In genomic region chr7:100407285-100408180, GRCh38 we compare ENCODE assay signal across 8 cellular contexts. TPM values are rescaled to one million over a fixed set of nuclear protein-coding genes. Genes with fewer than 3 reads are reported as not detected.
DNase-seq lines count a peak whose midpoint lies in the region; ATAC-seq, FAIRE-seq and TF ChIP-seq lines count a peak whose summit lies in the region.

No MANE protein-coding gene starts in this region.

- H3K36me3 Mint-ChIP-seq in activated naive CD8-positive, alpha-beta T cell treated with anti-CD3 and anti-CD28 coated beads, Interleukin-2, amount 10 ng/mL, durations not matched to agents 7 days and 5 days, result no peaks in the 10 kb centered on the region

- H3K9me3 Mint-ChIP-seq in activated naive CD8-positive, alpha-beta T cell treated with anti-CD3 and anti-CD28 coated beads, Interleukin-2, amount 10 ng/mL, durations not matched to agents 7 days and 5 days, result no peaks in the 10 kb centered on the region

- intact Hi-C loops in right cardiac atrium (cut with DNase I), result no loop called here

- H3K27ac ChIP-seq in HL-60 (replicated peaks), result no peak overlapping the region
- no peak overlapping the region for H3K27ac ChIP-seq in right cardiac atrium (ENCODE audit: low read length)
- no peak overlapping the region for H3K27ac ChIP-seq in small intestine (ENCODE audit: low read depth in 1 of 2, low read length in 1 of 2)

- H3K4me3 Mint-ChIP-seq in activated naive CD8-positive, alpha-beta T cell treated with anti-CD3 and anti-CD28 coated beads, Interleukin-2, amount 10 ng/mL, durations not matched to agents 7 days and 5 days, result no peak overlapping the region

- POLR2A ChIA-PET in activated naive CD8-positive, alpha-beta T cell treated with anti-CD3 and anti-CD28 coated beads, Interleukin-2, amount 10 ng/mL, durations not matched to agents 7 days and 5 days (lab: Charles Lee), result interaction anchor here (0.5 to 1.3 kb wide), 4 partner anchors 9 to 31 kb away, joined by 3 to 4 read pairs (median 3); no protein-coding TSS in a partner anchor

- H3K27me3 ChIP-seq in HL-60 (ENCODE audit: insufficient read depth, poor library complexity, severe bottlenecking) (no peaks in the 10 kb centered on the region), right cardiac atrium (ENCODE audit: control insufficient read depth, insufficient read depth) (no peaks in the 10 kb centered on the region), small intestine (ENCODE audit: control insufficient read depth in 2 of 2, insufficient read depth in 2 of 2, low read length in 2 of 2) (no peaks in the 10 kb centered on the region)

- H3K4me1 ChIP-seq in right cardiac atrium (ENCODE audit: control insufficient read depth, insufficient read depth, low read length) (no peaks in the 10 kb centered on the region), small intestine (ENCODE audit: control insufficient read depth in 2 of 2, insufficient read depth in 1 of 2, low read depth in 1 of 2, low read length in 1 of 2) (no peaks in the 10 kb centered on the region)

- H3K4me1 Mint-ChIP-seq in activated naive CD8-positive, alpha-beta T cell treated with anti-CD3 and anti-CD28 coated beads, Interleukin-2, amount 10 ng/mL, durations not matched to agents 7 days and 5 days, result peaks cover 4% of the 10 kb centered on the region

- DNase-seq in activated CD8-positive, alpha-beta memory T cell treated with anti-CD3 and anti-CD28 coated beads for 24 hours, result peak; percentile 68
- no peak for DNase-seq in activated CD8-positive, alpha-beta memory T cell treated with anti-CD3 and anti-CD28 coated beads, Interleukin-2, amount 50 U/mL, for 48 hours
- DNase-seq in HL-60 (ENCODE audit: low read depth in 1 of 2, low spot score in 1 of 2) (peak; percentile 42 to 64), OCI-M1 (lab: John Stamatoyannopoulos, UW) (peak; percentile 90), right cardiac atrium (peak in 1 of 3 donors; percentile 49), small intestine (peak; percentile 49)
- DNase-seq in activated naive CD8-positive, alpha-beta T cell treated with anti-CD3 and anti-CD28 coated beads, Interleukin-2, amount 10 ng/mL, durations not matched to agents 7 days and 5 days, result no peak

- H3K4me3 ChIP-seq in HL-60 (replicated peaks; ENCODE audit: insufficient read depth, low read length) (no peak overlapping the region), right cardiac atrium (ENCODE audit: low read length) (no peak overlapping the region), small intestine (ENCODE audit: low read depth in 1 of 2, low read length in 2 of 2) (no peak overlapping the region)

- H3K36me3 ChIP-seq in small intestine (ENCODE audit: control insufficient read depth in 2 of 2, insufficient read depth in 2 of 2, low read length in 2 of 2), result no peaks in the 10 kb centered on the region

- ATAC-seq in activated naive CD8-positive, alpha-beta T cell treated with anti-CD3 and anti-CD28 coated beads, Interleukin-2, amount 10 ng/mL, durations not matched to agents 7 days and 5 days (ENCODE audit: low read depth), result peak; percentile 80
- ATAC-seq in right cardiac atrium (peak; percentile 62 to 75), HG03469 (IDR thresholded peaks at IDR 0.05; ENCODE audit: unreplicated experiment) (no peak)

- H3K9me3 ChIP-seq in right cardiac atrium (ENCODE audit: control insufficient read depth, low read length), result no peaks in the 10 kb centered on the region
- H3K9me3 ChIP-seq in small intestine (ENCODE audit: control insufficient read depth, low read depth), result no peaks in the 10 kb centered on the region

- no peak overlapping the region for H3K27ac Mint-ChIP-seq in activated naive CD8-positive, alpha-beta T cell treated with anti-CD3 and anti-CD28 coated beads, Interleukin-2, amount 10 ng/mL, durations not matched to agents 7 days and 5 days

- WGBS in right cardiac atrium, result 51% methylated on average over 12 of the region's 12 CpGs
- WGBS in small intestine, 3 donors, result 57 to 61% (median 57%) methylated on average over 12 of the region's 12 CpGs

- peak; percentile 75 for TF ChIP-seq CTCF in HL-60 (IDR thresholded peaks at IDR 0.05; ENCODE audit: insufficient read depth, low read length)

- peaks cover 5% of the 10 kb centered on the region for H3K27me3 Mint-ChIP-seq in activated naive CD8-positive, alpha-beta T cell treated with anti-CD3 and anti-CD28 coated beads, Interleukin-2, amount 10 ng/mL, durations not matched to agents 7 days and 5 days

- no peak for FAIRE-seq in small intestine (lab: Jason Lieb, UNC)

RNA-seq across cellular contexts. Expression of gene ZCWPW1, which starts 21.0 kb away (rescaled TPM):
- total RNA-seq in activated naive CD8-positive, alpha-beta T cell treated with anti-CD3 and anti-CD28 coated beads, Interleukin-2, amount 10 ng/mL, durations not matched to agents 7 days and 5 days, result 1 to 10 TPM; 6.2 to 6.5 TPM
- total RNA-seq in right cardiac atrium, result 1 to 10 TPM; 3.5 to 5.3 (median 4.4) TPM
- polyA plus RNA-seq in right cardiac atrium (4.9 TPM), small intestine (1 to 10 TPM; 1.3 to 6.5 (median 5.0) TPM)

RNA-seq across cellular contexts. Expression of gene MEPCE, which starts 22.1 kb away (rescaled TPM):
- total RNA-seq in activated naive CD8-positive, alpha-beta T cell treated with anti-CD3 and anti-CD28 coated beads, Interleukin-2, amount 10 ng/mL, durations not matched to agents 7 days and 5 days, result 10 to 100 TPM; 48.5 to 49.0 TPM
- 10 to 100 TPM; 18.7 to 24.6 (median 23.2) TPM for total RNA-seq in right cardiac atrium
- 20.4 TPM for polyA plus RNA-seq in right cardiac atrium
- polyA plus RNA-seq in small intestine, result 10 to 100 TPM; 26.8 to 31.3 (median 30.1) TPM

RNA-seq across cellular contexts. Expression of gene PPP1R35, which starts 28.8 kb away (rescaled TPM):
- total RNA-seq in activated naive CD8-positive, alpha-beta T cell treated with anti-CD3 and anti-CD28 coated beads, Interleukin-2, amount 10 ng/mL, durations not matched to agents 7 days and 5 days, result 10 to 100 TPM; 84.4 to 93.6 TPM
- 10 to 100 TPM; 14.8 to 17.7 (median 16.5) TPM for total RNA-seq in right cardiac atrium
- polyA plus RNA-seq in right cardiac atrium (20.3 TPM), small intestine (10 to 100 TPM; 37.9 to 62.8 (median 55.7) TPM)

RNA-seq across cellular contexts. Expression of gene PILRA, which starts 34.2 kb away (rescaled TPM):
- total RNA-seq in activated naive CD8-positive, alpha-beta T cell treated with anti-CD3 and anti-CD28 coated beads, Interleukin-2, amount 10 ng/mL, durations not matched to agents 7 days and 5 days, result 1 to 10 TPM; 4.1 to 5.1 TPM
- 1 to 10 TPM; 3.9 to 5.3 (median 4.9) TPM for total RNA-seq in right cardiac atrium
- polyA plus RNA-seq in right cardiac atrium, result 2.3 TPM
- polyA plus RNA-seq in small intestine, result 1 to 10 TPM in 2 of 3 donors, under 1 TPM in 1; 0.81 to 3.6 (median 3.3) TPM

RNA-seq across cellular contexts. Expression of gene PILRB, which starts 49.6 kb away (rescaled TPM):
- total RNA-seq in activated naive CD8-positive, alpha-beta T cell treated with anti-CD3 and anti-CD28 coated beads, Interleukin-2, amount 10 ng/mL, durations not matched to agents 7 days and 5 days, result 10 to 100 TPM; 91.3 to 96.4 TPM
- 10 to 100 TPM; 13.2 to 15.6 (median 13.7) TPM for total RNA-seq in right cardiac atrium
- polyA plus RNA-seq in right cardiac atrium (18.1 TPM), small intestine (100 to 1,000 TPM in 1 of 3 donors, 10 to 100 TPM in 2; 39.1 to 117 (median 58.4) TPM)

Comparison
In these comparisons a context has a peak if more than half of its experiments do, and no peak if none do; other contexts are left out.
1. DNase-seq: peak in activated CD8-positive, alpha-beta memory T cell treated with anti-CD3 and anti-CD28 coated beads for 24 hours (single experiment), HL-60 (2 of 2), OCI-M1 (single experiment) and small intestine (single experiment); none in activated CD8-positive, alpha-beta memory T cell treated with anti-CD3 and anti-CD28 coated beads, Interleukin-2, amount 50 U/mL, for 48 hours (single experiment) and activated naive CD8-positive, alpha-beta T cell treated with anti-CD3 and anti-CD28 coated beads, Interleukin-2, amount 10 ng/mL, durations not matched to agents 7 days and 5 days (single experiment).
2. RNA of gene PPP1R35, which starts 28.8 kb away (total RNA-seq): 84.4 to 93.6 TPM in activated naive CD8-positive, alpha-beta T cell treated with anti-CD3 and anti-CD28 coated beads, Interleukin-2, amount 10 ng/mL, durations not matched to agents 7 days and 5 days; 14.8 to 17.7 TPM in right cardiac atrium; every median in the first group is over 4 times any median in the second.